In the genomic region with DNA sequence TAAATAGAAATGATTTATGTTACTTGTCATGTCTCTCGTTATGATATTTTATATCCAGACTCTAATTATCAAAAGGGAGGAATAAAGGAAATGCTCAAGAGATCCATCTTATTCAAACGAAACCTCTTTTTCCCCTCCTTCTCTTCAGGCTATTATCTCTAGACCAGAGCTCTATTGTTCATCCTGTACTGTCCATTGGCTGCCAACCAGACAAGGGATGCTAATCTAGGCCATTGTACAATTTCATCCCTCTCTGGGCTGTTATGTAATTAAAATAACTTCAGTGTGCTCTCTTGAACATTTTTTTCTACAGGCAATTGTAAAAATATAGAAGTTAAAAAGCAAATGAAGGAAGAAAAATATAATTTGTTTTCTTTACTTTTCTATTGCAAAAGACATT, we compare ENCODE assay signal across 17 cellular contexts.
DNase-seq lines count a peak whose midpoint lies in the region; ATAC-seq, FAIRE-seq and TF ChIP-seq lines count a peak whose summit lies in the region.
"Had no signal": no experiment of that assay in that cellular context is flagged by ENCODE, and none has a peak within 500 bp of the region (broad histone marks: within the 10 kb centered on the region; RNA-seq: fewer than 3 reads in every experiment).

No MANE protein-coding gene starts in this region.

- TF ChIP-seq POLR2A in H54 (IDR thresholded peaks at IDR 0.05; ENCODE audit: low read depth, low read length): no peak

- peak overlapping the region; percentile 52 for H3K27ac Mint-ChIP-seq in mesothelial cell of epicardium
- no peak overlapping the region for H3K27ac Mint-ChIP-seq in activated T-cell treated with anti-CD3 and anti-CD28 coated beads, Interleukin-2, amount 50 U/mL, for 24 hours
- H3K27ac Mint-ChIP-seq: CD8-positive, alpha-beta T cell had no signal

- peak; percentile 45 for FAIRE-seq in H54 (lab: Jason Lieb, UNC)
- FAIRE-seq: A204.1, D721Med, GM19239 had no signal

- peak; percentile 6 for DNase-seq in Ammon's horn (ENCODE audit: low spot score)
- DNase-seq in H54 (ENCODE audit: insufficient read length, low spot score): no peak
- peak; percentile 27 for DNase-seq in fibroblast of pulmonary artery (ENCODE audit: low read depth)
- DNase-seq in mesothelial cell of epicardium (ENCODE audit: low spot score in 2 of 2, unreplicated experiment in 2 of 2): no peak
- no peak for DNase-seq in NCI-H2081 treated with DMSO at 0.1 percent for 48 hours (lab: John Stamatoyannopoulos, UW)
- DNase-seq in activated CD4-positive, CD25-positive, alpha-beta regulatory T cell treated with anti-CD3 and anti-CD28 coated beads, Interleukin-2, amount 50 U/mL, for 72 hours: no peak
- DNase-seq in activated T-cell treated with anti-CD3 and anti-CD28 coated beads, Interleukin-2, amount 50 U/mL, for 24 hours: no peak
- DNase-seq: BE2C; CD8-positive, alpha-beta T cell; COR-L47; DMS153; DND-41; GF-D8 had no signal

- H3K4me3 ChIP-seq in fibroblast of pulmonary artery (replicated peaks; ENCODE audit: low read depth, low read length): no peak overlapping the region

- H3K4me1 Mint-ChIP-seq in mesothelial cell of epicardium: peaks cover 22% of the 10 kb centered on the region
- H3K4me1 Mint-ChIP-seq in activated T-cell treated with anti-CD3 and anti-CD28 coated beads, Interleukin-2, amount 50 U/mL, for 24 hours (ENCODE audit: low read depth): no peaks in the 10 kb centered on the region

- no peaks in the 10 kb centered on the region for H3K9me3 Mint-ChIP-seq in mesothelial cell of epicardium
- no peaks in the 10 kb centered on the region for H3K9me3 Mint-ChIP-seq in activated T-cell treated with anti-CD3 and anti-CD28 coated beads, Interleukin-2, amount 50 U/mL, for 24 hours
- H3K9me3 Mint-ChIP-seq: CD8-positive, alpha-beta T cell had no signal

- TF ChIP-seq CTCF in fibroblast of pulmonary artery (IDR thresholded peaks at IDR 0.05; ENCODE audit: low read length, missing control alignments) (no peak), mesothelial cell of epicardium (IDR thresholded peaks at IDR 0.05; ENCODE audit: unreplicated experiment) (no peak)

- H3K27me3 Mint-ChIP-seq in mesothelial cell of epicardium (ENCODE audit: low read depth): no peaks in the 10 kb centered on the region
- no peaks in the 10 kb centered on the region for H3K27me3 Mint-ChIP-seq in activated T-cell treated with anti-CD3 and anti-CD28 coated beads, Interleukin-2, amount 50 U/mL, for 24 hours

- no peak overlapping the region for H3K4me3 Mint-ChIP-seq in mesothelial cell of epicardium
- H3K4me3 Mint-ChIP-seq in activated T-cell treated with anti-CD3 and anti-CD28 coated beads, Interleukin-2, amount 50 U/mL, for 24 hours: no peak overlapping the region
- H3K4me3 Mint-ChIP-seq: CD8-positive, alpha-beta T cell had no signal

- no peak for ATAC-seq in HG03025 (IDR thresholded peaks at IDR 0.05; ENCODE audit: low FRiP score, unreplicated experiment)
- ATAC-seq: CD8-positive, alpha-beta T cell had no signal

- H3K36me3 Mint-ChIP-seq in mesothelial cell of epicardium: no peaks in the 10 kb centered on the region
- H3K36me3 Mint-ChIP-seq in activated T-cell treated with anti-CD3 and anti-CD28 coated beads, Interleukin-2, amount 50 U/mL, for 24 hours (ENCODE audit: low read depth): no peaks in the 10 kb centered on the region
- H3K36me3 Mint-ChIP-seq: CD8-positive, alpha-beta T cell had no signal

Comparison
In these comparisons a context has a peak if more than half of its experiments do, and no peak if none do; other contexts are left out.
1. DNase-seq: peak in Ammon's horn (single experiment) and fibroblast of pulmonary artery (single experiment); none in H54 (single experiment), mesothelial cell of epicardium (0 of 2), NCI-H2081 treated with DMSO at 0.1 percent for 48 hours (single experiment), activated CD4-positive, CD25-positive, alpha-beta regulatory T cell treated with anti-CD3 and anti-CD28 coated beads, Interleukin-2, amount 50 U/mL, for 72 hours (single experiment) and activated T-cell treated with anti-CD3 and anti-CD28 coated beads, Interleukin-2, amount 50 U/mL, for 24 hours (single experiment).